ENCODE assay signal across 10 cellular contexts in the genomic region with DNA sequence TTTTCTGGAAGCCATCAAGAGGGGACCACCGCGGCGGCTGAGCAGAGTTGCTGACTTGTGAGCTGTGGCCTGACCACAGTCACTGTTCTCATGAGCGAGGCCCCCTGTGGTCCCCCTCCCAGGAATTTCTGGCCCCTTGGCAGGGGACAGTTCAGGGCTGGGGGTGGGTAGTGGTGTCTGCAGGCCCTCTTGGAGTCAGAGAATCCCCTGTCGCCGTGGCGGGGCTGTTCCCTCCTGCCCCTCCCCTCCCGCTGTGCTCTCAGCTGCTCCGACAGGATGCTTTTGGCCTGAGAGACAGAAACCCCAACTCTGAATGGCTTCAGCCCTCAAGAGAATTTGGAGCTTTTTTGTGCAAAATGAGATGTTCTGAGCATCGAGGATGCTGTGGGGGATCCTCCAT.
DNase-seq lines count a peak whose midpoint lies in the region; ATAC-seq and TF ChIP-seq lines count a peak whose summit lies in the region.
"Had no signal": no experiment of that assay in that cellular context is flagged by ENCODE, and none has a peak within 500 bp of the region (broad histone marks: within the 10 kb centered on the region; RNA-seq: fewer than 3 reads in every experiment).

No MANE protein-coding gene starts in this region.

- no peak overlapping the region for H2AFZ ChIP-seq in SK-N-SH (ENCODE audit: low read depth)

- H3K4me3 ChIP-seq in SK-N-SH (ENCODE audit: low read depth in 2 of 2, low read length in 1 of 2), result no peak overlapping the region; a peak in 1 of 4 replicates
- no peak overlapping the region for H3K4me3 ChIP-seq in esophagus muscularis mucosa

- H3K4me3 Mint-ChIP-seq in activated naive CD4-positive, alpha-beta T cell treated with anti-CD3 and anti-CD28 coated beads for 36 hours, result peak overlapping the region; percentile 80

- H3K4me2 ChIP-seq in SK-N-SH, result peak overlapping the region; percentile 93

- peak overlapping the region; percentile 68; the same call in 1 of the 2 replicates for H3K9ac ChIP-seq in SK-N-SH

- peak overlapping the region; percentile 71 to 98 for H3K27ac ChIP-seq in SK-N-SH (ENCODE audit: low read depth in 2 of 2, low read length in 1 of 2)
- peak overlapping the region in 3 of 4 donors; percentile 96 to 99 (median 98) for H3K27ac ChIP-seq in esophagus muscularis mucosa (replicated peaks in 1 of 4)

- peaks cover 84% of the 10 kb centered on the region for H3K79me2 ChIP-seq in SK-N-SH (ENCODE audit: insufficient read depth)

- intact Hi-C loops in activated naive CD4-positive, alpha-beta T cell treated with anti-CD3 and anti-CD28 coated beads for 36 hours (cut with micrococcal nuclease), result loop anchor here (1.0 kb wide), 1 partner anchor 9 kb away; no protein-coding TSS in a partner anchor
- intact Hi-C loops in esophagus muscularis mucosa (cut with DNase I), result no loop called here

- H3K4me1 ChIP-seq in SK-N-SH (ENCODE audit: control insufficient read depth in 1 of 2, insufficient read depth in 2 of 2, low read depth in 1 of 2, low read length in 1 of 2) (peaks cover 80 to 87% of the 10 kb centered on the region in 2 experiments), esophagus muscularis mucosa (peaks cover 89 to 100% (median 100%) of the 10 kb centered on the region in 4 donors)

- 84% methylated on average over 10 of the region's 10 CpGs for WGBS in SK-N-SH (ENCODE audit: low lambda C conversion rate)
- 85% methylated on average over 4 of the region's 10 CpGs for WGBS in esophagus muscularis mucosa

- peaks cover 22% of the 10 kb centered on the region for H3F3A ChIP-seq in SK-N-SH (replicated peaks; ENCODE audit: insufficient read depth)

- TF ChIP-seq RAD21 in SK-N-SH (IDR thresholded peaks at IDR 0.05; ENCODE audit: low read length), result no peak

- CTCF ChIA-PET in activated naive CD4-positive, alpha-beta T cell treated with anti-CD3 and anti-CD28 coated beads for 36 hours (lab: Charles Lee), result interaction anchor here (0.6 to 2.8 kb wide), 7 partner anchors 17 to 62 kb away, joined by 3 to 14 read pairs (median 3); no protein-coding TSS in a partner anchor
- CTCF ChIA-PET in SK-N-SH (lab: Yijun Ruan, JAX), result interaction anchor here (1.0 to 29.4 kb wide), 9 partner anchors 12 to 152 kb away, joined by 3 to 566 read pairs (median 71); no protein-coding TSS in a partner anchor

- H3K36me3 ChIP-seq in SK-N-SH (replicated peaks in 1 of 2; ENCODE audit: control insufficient read depth in 1 of 2, insufficient read depth in 2 of 2, low read length in 1 of 2), result peaks cover 0 to 7% of the 10 kb centered on the region in 2 experiments
- H3K36me3 ChIP-seq in esophagus muscularis mucosa, result no peaks in the 10 kb centered on the region

- no peaks in the 10 kb centered on the region for H3K27me3 ChIP-seq in SK-N-SH (ENCODE audit: insufficient read depth)
- H3K27me3 ChIP-seq in esophagus muscularis mucosa, result no peaks in the 10 kb centered on the region

- H3K9me3 Mint-ChIP-seq in activated naive CD4-positive, alpha-beta T cell treated with anti-CD3 and anti-CD28 coated beads for 36 hours, result no peaks in the 10 kb centered on the region

- H4K20me1 ChIP-seq in SK-N-SH (ENCODE audit: insufficient read depth), result peaks cover 18% of the 10 kb centered on the region

- DNase-seq in activated naive CD4-positive, alpha-beta T cell treated with anti-CD3 and anti-CD28 coated beads for 36 hours, result no peak
- DNase-seq in activated naive CD4-positive, alpha-beta T cell treated with Interleukin-2 at 50 U/mL for 16 hours, result no peak
- DNase-seq in SK-N-SH (no peak), esophagus muscularis mucosa (ENCODE audit: extremely low spot score) (no peak), COLO668 (lab: John Stamatoyannopoulos, UW; ENCODE audit: unreplicated experiment) (no peak), NCI-H345 (lab: John Stamatoyannopoulos, UW) (no peak)
- DNase-seq in stimulated activated naive CD8-positive, alpha-beta T cell treated with anti-CD3 and anti-CD28 coated beads, Interleukin-15, Interleukin-2, amounts not matched to agents 100 U/mL and 50 U/mL, for 24 hours, result peak; percentile 51
- DNase-seq: NCI-H2171, T1000 had no signal

- TF ChIP-seq EP300 in SK-N-SH (IDR thresholded peaks at IDR 0.05; ENCODE audit: borderline replicate concordance in 1 of 2, low read depth in 1 of 2, low read length in 1 of 2) (no peak), esophagus muscularis mucosa (IDR thresholded peaks at IDR 0.05) (no peak)

- no peak for TF ChIP-seq POLR2A in esophagus muscularis mucosa (IDR thresholded peaks at IDR 0.05; ENCODE audit: low read depth)

- H3K36me3 Mint-ChIP-seq in activated naive CD4-positive, alpha-beta T cell treated with anti-CD3 and anti-CD28 coated beads for 36 hours (ENCODE audit: low read depth), result no peaks in the 10 kb centered on the region

- ATAC-seq in stimulated activated naive CD8-positive, alpha-beta T cell treated with anti-CD3 and anti-CD28 coated beads, Interleukin-15, Interleukin-2, amounts not matched to agents 100 U/mL and 50 U/mL, for 24 hours, result no peak
- no peak for ATAC-seq in GM19452 (IDR thresholded peaks at IDR 0.05; ENCODE audit: unreplicated experiment)

- H3K9me3 ChIP-seq in SK-N-SH (no peaks in the 10 kb centered on the region), esophagus muscularis mucosa (no peaks in the 10 kb centered on the region)

- H3K27me3 Mint-ChIP-seq in activated naive CD4-positive, alpha-beta T cell treated with anti-CD3 and anti-CD28 coated beads for 36 hours (ENCODE audit: low read depth), result no peaks in the 10 kb centered on the region

- H3K9me2 ChIP-seq in SK-N-SH, result no peaks in the 10 kb centered on the region

- TF ChIP-seq CTCF in SK-N-SH (IDR thresholded peaks at IDR 0.05), result no peak
- TF ChIP-seq CTCF in esophagus muscularis mucosa (IDR thresholded peaks at IDR 0.05), result no peak

- POLR2A ChIA-PET in SK-N-SH (lab: Yijun Ruan, JAX), result interaction anchor here (1.0 to 1.6 kb wide), 3 partner anchors 12 to 58 kb away, joined by 5 to 11 read pairs (median 5); no protein-coding TSS in a partner anchor

- H3K27ac Mint-ChIP-seq in activated naive CD4-positive, alpha-beta T cell treated with anti-CD3 and anti-CD28 coated beads for 36 hours, result peak overlapping the region; percentile 92

- peaks cover 94% of the 10 kb centered on the region for H3K4me1 Mint-ChIP-seq in activated naive CD4-positive, alpha-beta T cell treated with anti-CD3 and anti-CD28 coated beads for 36 hours (ENCODE audit: low read depth)

TF ChIP-seq in SK-N-SH, 30 proteins besides CTCF, POLR2A, EP300 and RAD21:
- TF ChIP-seq ELF1 (IDR thresholded peaks at IDR 0.05), result no peak
